In the genomic region with DNA sequence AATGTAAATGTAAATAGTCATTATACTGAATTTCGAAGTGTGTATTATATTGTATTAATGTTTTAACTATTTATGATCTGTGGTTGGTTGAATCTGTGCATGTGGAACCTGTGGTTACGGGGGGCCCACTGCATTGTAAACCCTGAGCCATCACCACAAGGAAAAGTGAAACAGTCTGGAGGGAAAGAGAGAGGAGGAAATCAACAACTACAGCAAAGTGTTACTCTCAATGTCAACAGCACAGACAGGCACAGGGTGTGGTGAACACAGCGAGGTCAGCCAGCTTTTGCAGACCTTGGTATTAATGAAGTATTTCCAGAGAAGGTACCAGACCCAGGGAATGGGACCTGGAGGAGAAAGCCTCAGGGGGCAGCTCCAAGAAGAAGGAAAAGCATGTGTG, we compare ENCODE assay signal across 39 cellular contexts. TPM values are rescaled to one million over a fixed set of nuclear protein-coding genes. Genes with fewer than 3 reads are reported as not detected.
"Had no signal": no experiment of that assay in that cellular context is flagged by ENCODE, and none has a peak within 500 bp of the region (broad histone marks: within the 10 kb centered on the region; RNA-seq: fewer than 3 reads in every experiment).

No MANE protein-coding gene starts in this region.

- DNase-seq: activated B cell treated with CpG ODN at 0.5 μM for 24 hours; activated CD4-positive, alpha-beta memory T cell treated with anti-CD3 and anti-CD28 coated beads for 36 hours; activated CD4-positive, alpha-beta T cell treated with anti-CD3 and anti-CD28 coated beads for 4 hours; activated CD4-positive, alpha-beta T cell treated with anti-CD3 and anti-CD28 coated beads, Interleukin-2, amount 50 U/mL, for 1 hour; activated CD4-positive, CD25-positive, alpha-beta regulatory T cell treated with anti-CD3 and anti-CD28 coated beads, Interleukin-2, amount 50 U/mL, for 72 hours; activated CD8-positive, alpha-beta memory T cell treated with anti-CD3 and anti-CD28 coated beads, Interleukin-2, amount 50 U/mL, for 4 hours; activated naive CD4-positive, alpha-beta T cell; activated naive CD4-positive, alpha-beta T cell treated with anti-CD3 and anti-CD28 coated beads, Interleukin-2, amount 50 U/mL, for 16 hours; activated T-cell treated with anti-CD3 and anti-CD28 coated beads for 4 hours; activated T-cell treated with anti-CD3 and anti-CD28 coated beads, Interleukin-2, amount 50 U/mL, for 4 hours; adrenal gland; caudate nucleus; Kasumi-1; KG1; MG63; NCI-H1048; NCI-H1105 treated with DMSO at 0.1 percent for 48 hours; NCI-H1436; NCI-H1694 treated with DMSO at 0.1 percent for 48 hours; NCI-H2029 treated with DMSO at 0.1 percent for 48 hours; NCI-H2107; NCI-H2171; NCI-H510A; NCI-H748 treated with DMSO at 0.1 percent for 48 hours; PC-9; SIG-M5; T-cell; T-helper 17 cell; T-helper 9 cell had no signal

- H3K4me2 ChIP-seq: PC-9 had no signal

- H3K27me3 ChIP-seq: adrenal gland, body of pancreas, breast epithelium, MG63 had no signal

- H2AFZ ChIP-seq: PC-9 had no signal

- FAIRE-seq: astrocyte, RCC 7860 had no signal

- H3K36me3 Mint-ChIP-seq: activated CD4-positive, alpha-beta memory T cell treated with anti-CD3 and anti-CD28 coated beads for 36 hours; T-cell had no signal

- H3K4me3 Mint-ChIP-seq: activated B cell treated with CpG ODN at 0.5 μM for 24 hours; activated CD4-positive, alpha-beta memory T cell treated with anti-CD3 and anti-CD28 coated beads for 36 hours; activated T-cell treated with anti-CD3 and anti-CD28 coated beads, Interleukin-2, amount 50 U/mL, for 4 hours; activated T-helper 1 cell treated with anti-CD3 and anti-CD28 coated beads, Interleukin-12 subunit alpha, Interleukin-12 subunit beta, Interleukin-2, Interleukin-4 antibody, amounts not matched to agents 30 ng/mL and 10 ng/mL and 1 ng/mL, durations not matched to agents 14 hours and 24 hours and 36 hours; T-cell; T-helper 17 cell had no signal

- H3K36me3 ChIP-seq: adrenal gland, breast epithelium, MG63 had no signal

- H3K4me1 ChIP-seq: adrenal gland, body of pancreas, breast epithelium had no signal

- ATAC-seq: activated T-cell treated with anti-CD3 and anti-CD28 coated beads, Interleukin-2, amount 50 U/mL, for 4 hours; body of pancreas; Right ventricle myocardium inferior; SK-N-SH treated with all-trans-retinoic acid at 6 μM for 48 hours; T-cell; T-helper 17 cell had no signal

- H3K27ac Mint-ChIP-seq: activated B cell treated with CpG ODN at 0.5 μM for 24 hours; activated CD4-positive, alpha-beta memory T cell treated with anti-CD3 and anti-CD28 coated beads for 36 hours; activated T-helper 1 cell treated with anti-CD3 and anti-CD28 coated beads, Interleukin-12 subunit alpha, Interleukin-12 subunit beta, Interleukin-2, Interleukin-4 antibody, amounts not matched to agents 30 ng/mL and 10 ng/mL and 1 ng/mL, durations not matched to agents 14 hours and 24 hours and 36 hours; T-cell; T-helper 17 cell had no signal

- H3K27ac ChIP-seq: adrenal gland, body of pancreas, breast epithelium, PC-9, RWPE1, VCaP had no signal

- H3K9me3 ChIP-seq: adrenal gland, body of pancreas, breast epithelium, MG63 had no signal

- H3K4me3 ChIP-seq: adrenal gland, body of pancreas, breast epithelium, MG63, PC-9 had no signal

- H3K4me1 Mint-ChIP-seq: T-cell had no signal

RNA-seq across cellular contexts. Expression of a gene that starts 37.1 kb away (rescaled TPM):
- total RNA-seq: OCI-LY7 had no signal
